In genomic region chr18:8623549-8624106, GRCh38 we compare ENCODE assay signal across 9 cellular contexts. TPM values are rescaled to one million over a fixed set of nuclear protein-coding genes. Genes with fewer than 3 reads are reported as not detected.
DNase-seq lines count a peak whose midpoint lies in the region; ATAC-seq and TF ChIP-seq lines count a peak whose summit lies in the region.
"Had no signal": no experiment of that assay in that cellular context is flagged by ENCODE, and none has a peak within 500 bp of the region (broad histone marks: within the 10 kb centered on the region; RNA-seq: fewer than 3 reads in every experiment).

No MANE protein-coding gene starts in this region.

- H3K27me3 Mint-ChIP-seq in activated naive CD8-positive, alpha-beta T cell, result no peaks in the 10 kb centered on the region
- no peaks in the 10 kb centered on the region for H3K27me3 Mint-ChIP-seq in naive B cell

- peaks cover 27% of the 10 kb centered on the region for H3K36me3 Mint-ChIP-seq in activated naive CD8-positive, alpha-beta T cell
- H3K36me3 Mint-ChIP-seq in naive B cell, result peaks cover 17 to 37% of the 10 kb centered on the region in 2 donors

- H3F3A ChIP-seq in DOHH2 (ENCODE audit: control insufficient read depth, insufficient read depth), result no peaks in the 10 kb centered on the region; the same call in 1 of the 2 replicates

- peak overlapping the region; percentile 8 for H3K27ac Mint-ChIP-seq in activated naive CD8-positive, alpha-beta T cell
- H3K27ac Mint-ChIP-seq in naive B cell, result peak overlapping the region; percentile 34 to 93 (median 87)

- 0 out of 2 replicates have a peak overlapping the region, but pooled peaks have one; percentile 27 for H3K4me2 ChIP-seq in DOHH2 (ENCODE audit: low read length)

- H3K9me3 Mint-ChIP-seq in activated naive CD8-positive, alpha-beta T cell (ENCODE audit: low read depth), result peaks cover 9% of the 10 kb centered on the region
- peaks cover 0 to 8% (median 6%) of the 10 kb centered on the region in 7 donors for H3K9me3 Mint-ChIP-seq in naive B cell

- no peak overlapping the region for H3K4me3 Mint-ChIP-seq in activated naive CD8-positive, alpha-beta T cell
- peak overlapping the region; percentile 13 to 86 (median 78) for H3K4me3 Mint-ChIP-seq in naive B cell

- no peak for TF ChIP-seq POLR2A in uterus (IDR thresholded peaks at IDR 0.05)

- H4K20me1 ChIP-seq in DOHH2 (ENCODE audit: control insufficient read depth, insufficient read depth, low read depth, low read length), result peaks cover 16% of the 10 kb centered on the region

- H3K79me2 ChIP-seq in DOHH2 (ENCODE audit: control insufficient read depth, low read length), result peaks cover 100% of the 10 kb centered on the region

- no peaks in the 10 kb centered on the region for H3K9me2 ChIP-seq in DOHH2 (replicated peaks; ENCODE audit: control insufficient read depth, low read length)

- H3K9me3 ChIP-seq in DOHH2 (ENCODE audit: control insufficient read depth, insufficient read depth, low read length) (peaks cover 5% of the 10 kb centered on the region; the same call in 1 of the 2 replicates), uterus (no peaks in the 10 kb centered on the region)

- no peak overlapping the region for H3K27ac ChIP-seq in DOHH2 (ENCODE audit: low read depth, low read length)
- H3K27ac ChIP-seq in uterus, result no peak overlapping the region

- TF ChIP-seq CTCF in DOHH2 (IDR thresholded peaks at IDR 0.05; ENCODE audit: low read depth, low read length, poor library complexity, severe bottlenecking) (no peak), uterus (IDR thresholded peaks at IDR 0.05) (no peak)

- intact Hi-C loops in uterus (cut with DNase I; ENCODE audit: low total_unique reads), result no loop called here

- H3K36me3 ChIP-seq in DOHH2 (ENCODE audit: control insufficient read depth, low read length), result peaks cover 90% of the 10 kb centered on the region
- H3K36me3 ChIP-seq in uterus, result no peaks in the 10 kb centered on the region

- H3K4me3 ChIP-seq in DOHH2 (ENCODE audit: low read length) (no peak overlapping the region), uterus (no peak overlapping the region)
- H3K4me3 ChIP-seq: K562 had no signal

- ATAC-seq in GM21381 (IDR thresholded peaks at IDR 0.05; ENCODE audit: unreplicated experiment) (peak; percentile 84), HG03575 (IDR thresholded peaks at IDR 0.05; ENCODE audit: extremely low read depth, insufficient number of reproducible peaks, low FRiP score, unreplicated experiment) (peak; percentile 42), naive B cell (ENCODE audit: low read depth in 2 of 2) (peak; percentile 50 to 72)
- ATAC-seq: K562 had no signal

- DNase-seq in naive B cell (peak; percentile 25), activated gamma-delta T cell (lab: John Stamatoyannopoulos, UW) (no peak), HT-29 (ENCODE audit: low spot score) (no peak), uterus (no peak)

- H3K27me3 ChIP-seq in DOHH2 (ENCODE audit: control insufficient read depth, low read length) (no peaks in the 10 kb centered on the region), uterus (no peaks in the 10 kb centered on the region)

- H3K4me1 ChIP-seq in DOHH2 (ENCODE audit: control insufficient read depth, low read length) (peaks cover 29% of the 10 kb centered on the region), uterus (no peaks in the 10 kb centered on the region)

- peaks cover 65% of the 10 kb centered on the region for H3K4me1 Mint-ChIP-seq in activated naive CD8-positive, alpha-beta T cell (ENCODE audit: low read depth)
- peaks cover 48 to 57% (median 57%) of the 10 kb centered on the region in 3 donors for H3K4me1 Mint-ChIP-seq in naive B cell

RNA-seq across cellular contexts. Expression of gene RAB12, which starts 14.4 kb away (rescaled TPM):
- 1 to 10 TPM in 1 of 6 donors, under 1 TPM in 3, not detected in 2; 0.25 to 1.0 (median 0.65) TPM for polyA plus RNA-seq in naive B cell (ENCODE audit: low read depth in 6 of 6)
- 21.8 and 24.9 TPM in 2 replicates for total RNA-seq in HT-29 (2014; rRNA removed; shearing (Covaris generic))
- total RNA-seq in uterus, result 10 to 100 TPM; 37.9 to 85.8 (median 50.4) TPM
